ENCODE assay signal across 17 cellular contexts in genomic region chr7:70597071-70597470, GRCh38.
DNase-seq lines count a peak whose midpoint lies in the region; ATAC-seq and TF ChIP-seq lines count a peak whose summit lies in the region.
"Had no signal": no experiment of that assay in that cellular context is flagged by ENCODE, and none has a peak within 500 bp of the region (broad histone marks: within the 10 kb centered on the region; RNA-seq: fewer than 3 reads in every experiment).

No MANE protein-coding gene starts in this region.

- DNase-seq in WTC11 (ENCODE audit: low spot score) (no peak), retinal pigment epithelial cell (ENCODE audit: low read depth) (peak; percentile 60), germinal center (ENCODE audit: low spot score) (no peak), GM03348 (ENCODE audit: low spot score) (no peak)
- DNase-seq: activated CD4-positive, alpha-beta T cell treated with anti-CD3 and anti-CD28 coated beads, Interleukin-2, amount 50 U/mL, for 48 hours; activated naive CD8-positive, alpha-beta T cell treated with anti-CD3 and anti-CD28 coated beads, Interleukin-2, amount 10 ng/mL, durations not matched to agents 7 days and 5 days; activated T-cell treated with anti-CD3 and anti-CD28 coated beads, Interleukin-2, amount 50 U/mL, for 48 hours; BE2C; DMS53; left cardiac atrium; NK-92 treated with Interleukin-12 subunit alpha and Interleukin-12 subunit beta, amount 100 ng/mL, for 24 hours; tibial artery had no signal

- no peaks in the 10 kb centered on the region for H3K36me3 ChIP-seq in HEK293 (ENCODE audit: control insufficient read depth in 2 of 2, insufficient read depth in 1 of 2, low read length in 2 of 2)
- no peaks in the 10 kb centered on the region for H3K36me3 ChIP-seq in iPS-15b (ENCODE audit: control insufficient read depth, insufficient read depth, low read length)
- H3K36me3 ChIP-seq: BE2C, tibial artery had no signal

- H3K27me3 Mint-ChIP-seq in WTC11 (ENCODE audit: low read depth), result peaks cover 64% of the 10 kb centered on the region

- H3K4me1 Mint-ChIP-seq in WTC11, result peaks cover 20% of the 10 kb centered on the region

- H3K4me3 Mint-ChIP-seq in WTC11, result peak overlapping the region; percentile 58
- H3K4me3 Mint-ChIP-seq: activated naive CD8-positive, alpha-beta T cell treated with anti-CD3 and anti-CD28 coated beads, Interleukin-2, amount 10 ng/mL, durations not matched to agents 7 days and 5 days had no signal

- H3K27me3 ChIP-seq in iPS-15b (ENCODE audit: control insufficient read depth, insufficient read depth, low read length), result peaks cover 42% of the 10 kb centered on the region

- TF ChIP-seq CTCF in HEK293 (tag by site-specific recombination; IDR thresholded peaks at IDR 0.05), result no peak
- no peak for TF ChIP-seq CTCF in WTC11 (IDR thresholded peaks at IDR 0.05)
- no peak for TF ChIP-seq CTCF in retinal pigment epithelial cell (conservative IDR thresholded peaks at IDR 0.05; ENCODE audit: low read depth, low read length)

- POLR2A ChIA-PET in HEK293 (lab: Yijun Ruan, JAX) (interaction anchor here (1.0 to 1.2 kb wide), 2 partner anchors 17 to 99 kb away, joined by 3 to 4 read pairs; no protein-coding TSS in a partner anchor), WTC11 (lab: Charles Lee) (no interaction called here)

- peaks cover 12% of the 10 kb centered on the region for H3K4me1 ChIP-seq in HEK293 (ENCODE audit: control insufficient read depth, insufficient read depth, low read length)
- peaks cover 19% of the 10 kb centered on the region for H3K4me1 ChIP-seq in iPS-15b (ENCODE audit: control insufficient read depth, insufficient read depth, low read length)
- H3K4me1 ChIP-seq: BE2C had no signal

- H3K9me3 Mint-ChIP-seq in WTC11, result peaks cover 13% of the 10 kb centered on the region

- H3K4me3 ChIP-seq in HEK293 (ENCODE audit: low read depth, low read length), result peak overlapping the region; percentile 12; the same call in 1 of the 2 replicates
- peak overlapping the region; percentile 52 for H3K4me3 ChIP-seq in iPS-15b (ENCODE audit: low read depth, low read length)
- peak overlapping the region; percentile 76 for H3K4me3 ChIP-seq in retinal pigment epithelial cell (ENCODE audit: low read length)

- H3K9ac ChIP-seq in iPS-15b (ENCODE audit: low read depth, low read length), result no peak overlapping the region

- ATAC-seq in WTC11 (no peak), GM18909 (IDR thresholded peaks at IDR 0.05; ENCODE audit: poor library complexity, unreplicated experiment) (no peak)
- ATAC-seq: HCT116, left cardiac atrium had no signal

- CTCF ChIA-PET in HEK293 (lab: Yijun Ruan, JAX), result interaction anchor here (0.6 to 0.7 kb wide), 3 partner anchors 24 to 945 kb away, joined by 3 read pairs; no protein-coding TSS in a partner anchor
- CTCF ChIA-PET in WTC11 (lab: Charles Lee), result no interaction called here

- H3K27ac ChIP-seq in HEK293 (ENCODE audit: extremely low read depth, low read depth, low read length), result no peak overlapping the region
- H3K27ac ChIP-seq: RWPE1, tibial artery had no signal

- peaks cover 12% of the 10 kb centered on the region for H3K36me3 Mint-ChIP-seq in WTC11

- H3K9me3 ChIP-seq in HEK293 (ENCODE audit: control insufficient read depth, insufficient read depth, low read depth, low read length) (0 out of 2 replicates have a peak, but pooled peaks cover 2% of the 10 kb centered on the region), iPS-15b (ENCODE audit: control insufficient read depth, insufficient read depth, low read length) (no peaks in the 10 kb centered on the region)
- H3K9me3 ChIP-seq: BE2C had no signal

- no peak overlapping the region for H3K27ac Mint-ChIP-seq in WTC11
- H3K27ac Mint-ChIP-seq: activated naive CD8-positive, alpha-beta T cell treated with anti-CD3 and anti-CD28 coated beads, Interleukin-2, amount 10 ng/mL, durations not matched to agents 7 days and 5 days had no signal

TF ChIP-seq in HEK293, 187 proteins besides CTCF, POLR2A, EP300 and RAD21 (continues in another document):
- TF ChIP-seq ZNF558 (tag by site-specific recombination; IDR thresholded peaks at IDR 0.05), result no peak
- TF ChIP-seq ZNF513 (tag by site-specific recombination; IDR thresholded peaks at IDR 0.05), result no peak
- TF ChIP-seq ZNF521 (tag by site-specific recombination; IDR thresholded peaks at IDR 0.05), result no peak
- TF ChIP-seq ZNF202 (tag by site-specific recombination; IDR thresholded peaks at IDR 0.05; ENCODE audit: borderline replicate concordance), result no peak
- no peak for TF ChIP-seq ZNF248 (tag by site-specific recombination; IDR thresholded peaks at IDR 0.05)
- TF ChIP-seq ZFP37 (tag by site-specific recombination; IDR thresholded peaks at IDR 0.05), result no peak
- TF ChIP-seq ZNF341 (tag by site-specific recombination; IDR thresholded peaks at IDR 0.05; ENCODE audit: low read depth), result no peak
- no peak for TF ChIP-seq HOXC10 (CRISPR knock-in tag; IDR thresholded peaks at IDR 0.05)
- TF ChIP-seq ZNF302 (tag by site-specific recombination; IDR thresholded peaks at IDR 0.05; ENCODE audit: low read depth), result no peak
- no peak for TF ChIP-seq ZNF621 (tag by site-specific recombination; IDR thresholded peaks at IDR 0.05)
- TF ChIP-seq KLF1 (tag by site-specific recombination; IDR thresholded peaks at IDR 0.05), result no peak
- no peak for TF ChIP-seq ZNF398 (tag by site-specific recombination; IDR thresholded peaks at IDR 0.05)

TF ChIP-seq in WTC11, 78 proteins besides CTCF, POLR2A, EP300 and RAD21 (continues in another document):
- no peak for TF ChIP-seq CBFB (CRISPR knock-in tag; IDR thresholded peaks at IDR 0.05; ENCODE audit: low read depth)
- TF ChIP-seq FOXP4 (CRISPR knock-in tag; IDR thresholded peaks at IDR 0.05), result no peak
- no peak for TF ChIP-seq ZNF396 (CRISPR knock-in tag; IDR thresholded peaks at IDR 0.05; ENCODE audit: borderline replicate concordance)
- no peak for TF ChIP-seq RORB (CRISPR knock-in tag; IDR thresholded peaks at IDR 0.05)
- no peak for TF ChIP-seq ZNF671 (CRISPR knock-in tag; IDR thresholded peaks at IDR 0.05)
- TF ChIP-seq ESRRA (CRISPR knock-in tag; IDR thresholded peaks at IDR 0.05; ENCODE audit: borderline replicate concordance), result no peak
- no peak for TF ChIP-seq TCF7 (CRISPR knock-in tag; IDR thresholded peaks at IDR 0.05; ENCODE audit: low read depth)
- no peak for TF ChIP-seq TEAD4 (CRISPR knock-in tag; IDR thresholded peaks at IDR 0.05)
- TF ChIP-seq GRHL2 (CRISPR knock-in tag; IDR thresholded peaks at IDR 0.05; ENCODE audit: insufficient replicate concordance, severe bottlenecking), result no peak
- TF ChIP-seq FOXP1 (CRISPR knock-in tag; IDR thresholded peaks at IDR 0.05; ENCODE audit: borderline replicate concordance), result no peak
- no peak for TF ChIP-seq ATF1 (CRISPR knock-in tag; IDR thresholded peaks at IDR 0.05)
- TF ChIP-seq ZNF425 (CRISPR knock-in tag; conservative IDR thresholded peaks at IDR 0.05), result no peak
- TF ChIP-seq NFYB (CRISPR knock-in tag; conservative IDR thresholded peaks at IDR 0.05; ENCODE audit: low read depth), result no peak
- no peak for TF ChIP-seq NFE2L1 (CRISPR knock-in tag; IDR thresholded peaks at IDR 0.05)
- TF ChIP-seq ZNF512 (CRISPR knock-in tag; IDR thresholded peaks at IDR 0.05; ENCODE audit: borderline replicate concordance), result no peak
- TF ChIP-seq HMGA2 (CRISPR knock-in tag; IDR thresholded peaks at IDR 0.05), result no peak
- TF ChIP-seq NR3C1 (CRISPR knock-in tag; conservative IDR thresholded peaks at IDR 0.05; ENCODE audit: low read depth), result no peak

Comparison
In these comparisons a context has a peak if more than half of its experiments do, and no peak if none do; other contexts are left out.
1. H3K4me3 ChIP-seq: peak in every context shown above with its lines; median percentile 76 in retinal pigment epithelial cell; 52 in iPS-15b; 12 in HEK293.